8 cellular contexts compared by ENCODE assay signal in genomic region chr1:161539731-161540561, GRCh38. TPM values are rescaled to one million over a fixed set of nuclear protein-coding genes. Genes with fewer than 3 reads are reported as not detected.
DNase-seq lines count a peak whose midpoint lies in the region; ATAC-seq and TF ChIP-seq lines count a peak whose summit lies in the region.
"Not testable (repeated sequence)": the region's sequence is repeated elsewhere in the genome, so short reads cannot be mapped to it uniquely, and the experiment has no call there.

No MANE protein-coding gene starts in this region.

- peak overlapping the region; percentile 88 for H3K4me3 Mint-ChIP-seq in activated CD4-positive, alpha-beta T cell treated with anti-CD3 and anti-CD28 coated beads for 36 hours
- peak overlapping the region; percentile 95 for H3K4me3 Mint-ChIP-seq in chondrocyte (ENCODE audit: unreplicated experiment)

- H3K4me1 Mint-ChIP-seq in activated CD4-positive, alpha-beta T cell treated with anti-CD3 and anti-CD28 coated beads for 36 hours, result peaks cover 42% of the 10 kb centered on the region
- not testable (repeated sequence) for H3K4me1 Mint-ChIP-seq in chondrocyte (ENCODE audit: low read depth)

- TF ChIP-seq CTCF in chondrocyte (IDR thresholded peaks at IDR 0.05), result not testable (repeated sequence)

- H3K27ac Mint-ChIP-seq in activated CD4-positive, alpha-beta T cell treated with anti-CD3 and anti-CD28 coated beads for 36 hours, result peak overlapping the region; percentile 90
- H3K27ac Mint-ChIP-seq in chondrocyte (ENCODE audit: unreplicated experiment), result peak overlapping the region; percentile 89

- DNase-seq in AG08396 (ENCODE audit: low spot score), result peak; percentile 70
- DNase-seq in NCI-H460 (ENCODE audit: extremely low read depth, low read depth), result peak; percentile 95
- peak; percentile 94 for DNase-seq in activated CD4-positive, alpha-beta T cell treated with anti-CD3 and anti-CD28 coated beads for 36 hours
- not testable (repeated sequence) for DNase-seq in chondrocyte (ENCODE audit: low spot score)
- DNase-seq in kidney glomerular epithelial cell (lab: John Stamatoyannopoulos, UW), result peak; percentile 93
- peak; percentile 98 for DNase-seq in stimulated activated CD4-positive, alpha-beta T cell treated with anti-CD3 and anti-CD28 coated beads, Interleukin-15, amount 100 ng/mL, for 24 hours

- POLR2A ChIA-PET in activated CD4-positive, alpha-beta T cell treated with anti-CD3 and anti-CD28 coated beads for 36 hours (lab: Charles Lee), result interaction anchor here (1.1 kb wide), 1 partner anchor 9 kb away, joined by 3 read pairs; no protein-coding TSS in a partner anchor

- H3K27me3 Mint-ChIP-seq in activated CD4-positive, alpha-beta T cell treated with anti-CD3 and anti-CD28 coated beads for 36 hours, result not testable (repeated sequence)
- peaks cover 17% of the 10 kb centered on the region for H3K27me3 Mint-ChIP-seq in chondrocyte (ENCODE audit: low read depth)

- intact Hi-C loops in activated CD4-positive, alpha-beta T cell treated with anti-CD3 and anti-CD28 coated beads for 36 hours (cut with DNase I, micrococcal nuclease), result loop anchor here (1.0 to 10.0 kb wide), 5 partner anchors 9 to 205 kb away; partner anchors contain the start of gene DUSP12 (in 1 of the 2)

- not testable (repeated sequence) for H3K36me3 Mint-ChIP-seq in activated CD4-positive, alpha-beta T cell treated with anti-CD3 and anti-CD28 coated beads for 36 hours (ENCODE audit: low read depth); chondrocyte (ENCODE audit: low read depth)

- CTCF ChIA-PET in activated CD4-positive, alpha-beta T cell treated with anti-CD3 and anti-CD28 coated beads for 36 hours (lab: Charles Lee), result interaction anchor here (0.7 to 1.3 kb wide), 4 partner anchors 9 to 740 kb away, joined by 3 to 6 read pairs (median 4); no protein-coding TSS in a partner anchor

- not testable (repeated sequence) for H3K9me3 Mint-ChIP-seq in activated CD4-positive, alpha-beta T cell treated with anti-CD3 and anti-CD28 coated beads for 36 hours (ENCODE audit: low read depth); chondrocyte (ENCODE audit: low read depth)

- ATAC-seq in GM18907 (IDR thresholded peaks at IDR 0.05; ENCODE audit: unreplicated experiment), result peak; percentile 70
- ATAC-seq in HG03139 (IDR thresholded peaks at IDR 0.05; ENCODE audit: unreplicated experiment), result peak; percentile 37
- peak; percentile 80 for ATAC-seq in activated CD4-positive, alpha-beta T cell treated with anti-CD3 and anti-CD28 coated beads for 36 hours

RNA-seq across cellular contexts. Expression of gene FCGR3A, which starts 9.7 kb away (rescaled TPM):
- total RNA-seq in NCI-H460 (2014; rRNA removed; shearing (Covaris generic)), result not detected in 2 replicates
- not detected in 2 replicates for polyA plus RNA-seq in NCI-H460 (2014; cell fraction: nucleus; rRNA removed)
- not detected for total RNA-seq in activated CD4-positive, alpha-beta T cell treated with anti-CD3 and anti-CD28 coated beads for 36 hours
- total RNA-seq in chondrocyte, result not detected in 3 replicates

RNA-seq across cellular contexts. Expression of gene HSPA6, which starts 15.6 kb away (rescaled TPM):
- total RNA-seq in NCI-H460 (2014; rRNA removed; shearing (Covaris generic)), result 0.45 and 0.84 TPM in 2 replicates
- 0.39 and 0.53 TPM in 2 replicates for polyA plus RNA-seq in NCI-H460 (2014; cell fraction: nucleus; rRNA removed)
- total RNA-seq in activated CD4-positive, alpha-beta T cell treated with anti-CD3 and anti-CD28 coated beads for 36 hours, result under 1 TPM; 0.11 to 0.14 TPM
- total RNA-seq in chondrocyte, result 0.75 to 1.0 TPM in 2 of 3 replicates, not detected in the other

RNA-seq across cellular contexts. Expression of gene FCGR2A, which starts 34.7 kb away (rescaled TPM):
- total RNA-seq in NCI-H460 (2014; rRNA removed; shearing (Covaris generic)), result 0.75 and 1.8 TPM in 2 replicates
- polyA plus RNA-seq in NCI-H460 (2014; cell fraction: nucleus; rRNA removed), result 0.32 and 0.54 TPM in 2 replicates
- total RNA-seq in activated CD4-positive, alpha-beta T cell treated with anti-CD3 and anti-CD28 coated beads for 36 hours, result not detected
- total RNA-seq in chondrocyte, result not detected in 3 replicates
